ENCODE assay signal across 8 cellular contexts in the genomic region with DNA sequence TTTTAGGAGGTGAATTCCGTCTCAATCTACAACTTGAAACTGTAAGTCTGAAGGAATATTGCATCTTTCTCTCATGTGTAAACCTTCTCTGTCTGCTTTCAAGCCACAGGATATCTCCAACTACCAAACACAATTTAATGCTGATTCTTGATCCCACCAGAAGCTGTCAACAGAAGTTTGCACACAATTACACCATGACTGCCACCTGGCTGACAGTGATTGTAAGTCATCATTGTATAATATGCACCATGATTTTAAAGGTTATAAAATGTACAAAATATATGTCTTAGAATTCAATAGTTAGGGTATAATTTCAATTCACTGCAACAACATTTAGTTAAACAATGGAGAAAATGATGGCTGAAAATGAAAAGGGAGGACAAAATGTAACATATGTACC. TPM values are rescaled to one million over a fixed set of nuclear protein-coding genes. Genes with fewer than 3 reads are reported as not detected.
DNase-seq lines count a peak whose midpoint lies in the region; ATAC-seq lines count a peak whose summit lies in the region.

No MANE protein-coding gene starts in this region.

- H3K4me1 Mint-ChIP-seq in T-helper 17 cell = no peaks in the 10 kb centered on the region

- H3K9me3 ChIP-seq in T-helper 17 cell (ENCODE audit: control insufficient read depth, low read length, poor library complexity, severe bottlenecking) = no peaks in the 10 kb centered on the region

- ATAC-seq in T-helper 17 cell = peak; percentile 50
- peak; percentile 59 for ATAC-seq in left colon
- no peak for ATAC-seq in HG02571 (IDR thresholded peaks at IDR 0.05; ENCODE audit: unreplicated experiment)

- no peak overlapping the region for H3K27ac Mint-ChIP-seq in T-helper 17 cell

- peak; percentile 33 for DNase-seq in Caki2 (ENCODE audit: low read depth)
- DNase-seq in H4 (ENCODE audit: low spot score) = peak; percentile 21
- DNase-seq in T-helper 17 cell = no peak
- peak in 1 of 2 donors; percentile 17 for DNase-seq in left colon
- no peak for DNase-seq in activated T-cell treated with anti-CD3 and anti-CD28 coated beads for 4 hours
- no peak for DNase-seq in ecto neural progenitor cell (ENCODE audit: low spot score)
- DNase-seq in stimulated activated CD8-positive, alpha-beta memory T cell treated with anti-CD3 and anti-CD28 coated beads, Interleukin-4, amount 100 ng/mL, for 48 hours = no peak

- peaks cover 4% of the 10 kb centered on the region for H3K36me3 Mint-ChIP-seq in T-helper 17 cell (ENCODE audit: low read depth)

- no peaks in the 10 kb centered on the region for H3K27me3 Mint-ChIP-seq in T-helper 17 cell

- intact Hi-C loops in left colon (cut with DNase I, micrococcal nuclease) = no loop called here

- in situ Hi-C loops in Caki2 (cut with HindIII; ENCODE audit: low pct_unique_long_range_greater_than_20kb, low sequenced_read_pairs) = no loop called here

- H3K4me3 Mint-ChIP-seq in T-helper 17 cell = no peak overlapping the region

RNA-seq across cellular contexts. Expression of a gene that starts 18.4 kb away (rescaled TPM):
- total RNA-seq in Caki2 (2014; rRNA removed; shearing (Covaris generic); ENCODE audit: low replicate concordance) = 22.0 and 27.5 TPM in 2 replicates
- total RNA-seq in H4 (2014; rRNA removed; shearing (Covaris generic)) = 27.2 and 31.1 TPM in 2 replicates
- total RNA-seq in T-helper 17 cell (10 to 100 TPM; 21.3 to 23.4 TPM), left colon (10 to 100 TPM; 28.4 to 32.4 TPM)

RNA-seq across cellular contexts. Expression of a gene that starts 18.9 kb away (rescaled TPM):
- total RNA-seq in Caki2 (2014; rRNA removed; shearing (Covaris generic); ENCODE audit: low replicate concordance) = 1.7 and 6.2 TPM in 2 replicates
- 3.3 and 4.5 TPM in 2 replicates for total RNA-seq in H4 (2014; rRNA removed; shearing (Covaris generic))
- total RNA-seq in T-helper 17 cell (10 to 100 TPM; 14.8 to 19.8 TPM), left colon (10 to 100 TPM in 1 of 2 donors, 1 to 10 TPM in 1; 9.3 to 14.3 TPM)

Comparison
In these comparisons a context has a peak if more than half of its experiments do, and no peak if none do; other contexts are left out.
1. DNase-seq: peak in Caki2 (single experiment) and H4 (single experiment); none in T-helper 17 cell (0 of 3), activated T-cell treated with anti-CD3 and anti-CD28 coated beads for 4 hours (single experiment), ecto neural progenitor cell (single experiment) and stimulated activated CD8-positive, alpha-beta memory T cell treated with anti-CD3 and anti-CD28 coated beads, Interleukin-4, amount 100 ng/mL, for 48 hours (single experiment).